11 cellular contexts compared by ENCODE assay signal in the genomic region with DNA sequence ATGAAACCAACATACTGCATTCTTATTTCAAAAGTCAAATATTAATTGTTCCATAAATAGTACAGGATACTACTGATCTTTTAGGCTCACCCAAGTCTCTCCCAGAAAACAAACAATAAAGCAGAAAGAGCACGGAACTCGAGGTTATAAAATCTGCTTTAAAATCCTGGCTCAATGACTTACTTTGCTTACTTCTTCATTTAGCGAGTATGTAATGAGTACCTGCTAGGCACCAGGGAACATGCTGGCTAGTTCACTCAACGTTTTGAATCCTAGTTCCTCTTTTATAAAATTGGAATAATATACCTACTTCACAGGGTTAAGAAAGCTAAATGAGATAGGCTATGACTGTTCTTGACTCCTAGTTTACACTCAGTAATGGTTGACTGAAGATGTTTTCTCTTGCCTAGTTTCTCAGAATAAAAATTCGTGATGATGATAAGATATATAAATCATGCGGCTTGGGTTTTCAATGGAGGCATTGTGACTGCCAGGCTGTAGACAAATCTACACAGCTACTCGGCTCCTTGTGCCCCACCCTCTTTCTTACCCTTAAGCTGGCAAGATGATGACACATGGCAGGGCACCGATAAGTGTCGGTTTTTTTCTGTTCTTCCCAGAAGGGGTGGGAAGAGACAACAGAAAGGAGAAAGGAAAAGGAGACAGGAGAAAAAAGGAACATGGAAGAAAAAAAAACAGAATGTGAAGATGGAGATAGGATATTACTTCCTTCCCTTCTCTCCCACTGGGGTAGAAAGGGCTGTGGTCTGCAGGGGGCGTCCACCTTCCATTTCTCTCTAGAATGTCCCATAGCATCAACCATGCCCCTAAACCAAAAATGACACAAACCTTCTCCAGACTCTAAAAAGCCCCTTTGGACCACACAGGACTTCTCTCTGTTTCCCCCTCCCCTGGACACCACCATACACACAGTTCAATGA.
DNase-seq lines count a peak whose midpoint lies in the region; ATAC-seq and TF ChIP-seq lines count a peak whose summit lies in the region.
"Had no signal": no experiment of that assay in that cellular context is flagged by ENCODE, and none has a peak within 500 bp of the region (broad histone marks: within the 10 kb centered on the region; RNA-seq: fewer than 3 reads in every experiment).

No MANE protein-coding gene starts in this region.

- peak; percentile 72 for ATAC-seq in GM18499 (IDR thresholded peaks at IDR 0.05; ENCODE audit: insufficient read depth, unreplicated experiment)
- ATAC-seq in GM21529 (IDR thresholded peaks at IDR 0.05; ENCODE audit: unreplicated experiment): peak; percentile 91
- peak; percentile 55 for ATAC-seq in HG03521 (IDR thresholded peaks at IDR 0.05; ENCODE audit: unreplicated experiment)
- ATAC-seq in activated T-helper 17 cell treated with anti-CD3 and anti-CD28 coated beads, Interleukin-2, amount 50 U/mL, for 72 hours (replicated peaks): no peak
- ATAC-seq in GM18873 (IDR thresholded peaks at IDR 0.05; ENCODE audit: low FRiP score, unreplicated experiment): no peak
- ATAC-seq: activated T-cell treated with anti-CD3 and anti-CD28 coated beads, Interleukin-2, amount 50 U/mL, for 4 hours had no signal

- intact Hi-C loops in sigmoid colon (cut with DNase I): no loop called here

- peak overlapping the region; percentile 32 for H3K27ac Mint-ChIP-seq in activated T-helper 17 cell treated with anti-CD3 and anti-CD28 coated beads, Interleukin-2, amount 50 U/mL, for 72 hours

- H3K27me3 ChIP-seq in sigmoid colon: no peaks in the 10 kb centered on the region

- TF ChIP-seq EP300 in sigmoid colon (IDR thresholded peaks at IDR 0.05): no peak

- H3K9me3 Mint-ChIP-seq in activated T-helper 17 cell treated with anti-CD3 and anti-CD28 coated beads, Interleukin-2, amount 50 U/mL, for 72 hours: no peaks in the 10 kb centered on the region
- H3K9me3 Mint-ChIP-seq: activated T-cell treated with anti-CD3 and anti-CD28 coated beads, Interleukin-2, amount 50 U/mL, for 4 hours; CD8-positive, alpha-beta memory T cell had no signal

- no peak for DNase-seq in SW 1271 (lab: John Stamatoyannopoulos, UW)
- DNase-seq in midbrain (lab: John Stamatoyannopoulos, UW): no peak
- no peak for DNase-seq in sigmoid colon
- DNase-seq: activated T-cell treated with anti-CD3 and anti-CD28 coated beads, Interleukin-2, amount 50 U/mL, for 4 hours; CD8-positive, alpha-beta memory T cell had no signal

- TF ChIP-seq POLR2A in sigmoid colon (IDR thresholded peaks at IDR 0.05): no peak

- TF ChIP-seq CTCF in sigmoid colon (IDR thresholded peaks at IDR 0.05): no peak

- no peaks in the 10 kb centered on the region for H3K4me1 Mint-ChIP-seq in activated T-helper 17 cell treated with anti-CD3 and anti-CD28 coated beads, Interleukin-2, amount 50 U/mL, for 72 hours
- H3K4me1 Mint-ChIP-seq: CD8-positive, alpha-beta memory T cell had no signal

- H3K36me3 ChIP-seq in sigmoid colon: no peaks in the 10 kb centered on the region

- H3K27me3 Mint-ChIP-seq in activated T-helper 17 cell treated with anti-CD3 and anti-CD28 coated beads, Interleukin-2, amount 50 U/mL, for 72 hours: no peaks in the 10 kb centered on the region

- H3K27ac ChIP-seq in sigmoid colon: no peak overlapping the region
- H3K27ac ChIP-seq: KMS-11 had no signal

- H3K4me3 Mint-ChIP-seq in activated T-helper 17 cell treated with anti-CD3 and anti-CD28 coated beads, Interleukin-2, amount 50 U/mL, for 72 hours: no peak overlapping the region
- H3K4me3 Mint-ChIP-seq: activated T-cell treated with anti-CD3 and anti-CD28 coated beads, Interleukin-2, amount 50 U/mL, for 4 hours; CD8-positive, alpha-beta memory T cell had no signal

- peaks cover 0 to 26% (median 9%) of the 10 kb centered on the region in 4 donors for H3K4me1 ChIP-seq in sigmoid colon

- no peak overlapping the region for H3K4me3 ChIP-seq in sigmoid colon

- WGBS in sigmoid colon, 2 donors: 21 to 56% methylated on average over 10 of the region's 10 CpGs

- no peaks in the 10 kb centered on the region for H3K9me3 ChIP-seq in sigmoid colon

- no peaks in the 10 kb centered on the region for H3K36me3 Mint-ChIP-seq in activated T-helper 17 cell treated with anti-CD3 and anti-CD28 coated beads, Interleukin-2, amount 50 U/mL, for 72 hours (ENCODE audit: low read depth)

Comparison
In these comparisons a context has a peak if more than half of its experiments do, and no peak if none do; other contexts are left out.
1. ATAC-seq: peak in GM18499 (single experiment), GM21529 (single experiment) and HG03521 (single experiment); none in activated T-helper 17 cell treated with anti-CD3 and anti-CD28 coated beads, Interleukin-2, amount 50 U/mL, for 72 hours (single experiment) and GM18873 (single experiment).